8 cellular contexts compared by ENCODE assay signal in genomic region chr6:41939091-41939847, GRCh38. TPM values are rescaled to one million over a fixed set of nuclear protein-coding genes. Genes with fewer than 3 reads are reported as not detected.
DNase-seq lines count a peak whose midpoint lies in the region; ATAC-seq and TF ChIP-seq lines count a peak whose summit lies in the region.

No MANE protein-coding gene starts in this region.

- peak overlapping the region; percentile 93 for H3K27ac Mint-ChIP-seq in activated CD4-positive, alpha-beta memory T cell treated with anti-CD3 and anti-CD28 coated beads, Interleukin-2, amount 10 ng/mL, durations not matched to agents 7 days and 5 days

- H3K4me3 Mint-ChIP-seq in activated CD4-positive, alpha-beta memory T cell treated with anti-CD3 and anti-CD28 coated beads, Interleukin-2, amount 10 ng/mL, durations not matched to agents 7 days and 5 days = peak overlapping the region; percentile 100

- POLR2A ChIA-PET in AG04449 (lab: Yijun Ruan, JAX) = interaction anchor here (0.6 to 1.7 kb wide), 4 partner anchors 10 to 237 kb away, joined by 3 to 4 read pairs (median 4); partner anchors contain the start of genes BYSL and MED20
- POLR2A ChIA-PET in activated CD4-positive, alpha-beta memory T cell treated with anti-CD3 and anti-CD28 coated beads, Interleukin-2, amount 10 ng/mL, durations not matched to agents 7 days and 5 days (lab: Charles Lee) = interaction anchor here (0.9 to 17.3 kb wide), 17 partner anchors 10 to 165 kb away, joined by 3 to 553 read pairs (median 12); partner anchors contain the start of genes BYSL, MED20, TAF8 and TOMM6

- CTCF ChIA-PET in AG04449 (lab: Yijun Ruan, JAX) = interaction anchor here (1.0 to 15.2 kb wide), 8 partner anchors 13 to 153 kb away, joined by 3 to 341 read pairs (median 30); partner anchors contain the start of genes BYSL, MED20, TAF8 and TOMM6
- CTCF ChIA-PET in activated CD4-positive, alpha-beta memory T cell treated with anti-CD3 and anti-CD28 coated beads, Interleukin-2, amount 10 ng/mL, durations not matched to agents 7 days and 5 days (lab: Charles Lee) = interaction anchor here (0.7 to 17.8 kb wide), 14 partner anchors 16 to 152 kb away, joined by 3 to 383 read pairs (median 4); partner anchors contain the start of genes BYSL, MED20, TAF8 and TOMM6

- peaks cover 57% of the 10 kb centered on the region for H3K4me1 Mint-ChIP-seq in activated CD4-positive, alpha-beta memory T cell treated with anti-CD3 and anti-CD28 coated beads, Interleukin-2, amount 10 ng/mL, durations not matched to agents 7 days and 5 days

- H3K36me3 Mint-ChIP-seq in activated CD4-positive, alpha-beta memory T cell treated with anti-CD3 and anti-CD28 coated beads, Interleukin-2, amount 10 ng/mL, durations not matched to agents 7 days and 5 days (ENCODE audit: low read depth) = peaks cover 70% of the 10 kb centered on the region

- H3K27ac ChIP-seq in HUES6 (ENCODE audit: low read depth, low read length) = no peak overlapping the region; the same call in 1 of the 2 replicates

- H3K27me3 Mint-ChIP-seq in activated CD4-positive, alpha-beta memory T cell treated with anti-CD3 and anti-CD28 coated beads, Interleukin-2, amount 10 ng/mL, durations not matched to agents 7 days and 5 days = no peaks in the 10 kb centered on the region

- no peak for ATAC-seq in GM21526 (IDR thresholded peaks at IDR 0.05; ENCODE audit: low FRiP score, unreplicated experiment)

- DNase-seq in AG04449 (ENCODE audit: low read depth, low spot score) (no peak), glomerular visceral epithelial cell (ENCODE audit: extremely low spot score) (peak; percentile 46), posterior cingulate gyrus (peak in 7 of 10 donors; percentile 19 to 84 (median 34)), HuH-7.5 (ENCODE audit: low spot score) (no peak), activated gamma-delta T cell (lab: John Stamatoyannopoulos, UW) (no peak)
- DNase-seq in activated CD4-positive, alpha-beta memory T cell treated with anti-CD3 and anti-CD28 coated beads, Interleukin-2, amount 10 ng/mL, durations not matched to agents 7 days and 5 days = peak; percentile 59

- intact Hi-C loops in posterior cingulate gyrus (cut with DNase I) = no loop called here

- H3K4me1 ChIP-seq in HUES6 (ENCODE audit: control insufficient read depth, insufficient read depth, low read length) = peaks cover 25% of the 10 kb centered on the region

- H3K27me3 ChIP-seq in HUES6 (ENCODE audit: control insufficient read depth, insufficient read depth, low read length) = no peaks in the 10 kb centered on the region

- TF ChIP-seq CTCF in AG04449 (IDR thresholded peaks at IDR 0.05; ENCODE audit: insufficient read depth, low read length, missing control alignments) = no peak

- H3K9me3 ChIP-seq in HUES6 (ENCODE audit: control insufficient read depth, insufficient read depth, low read depth, low read length) = no peaks in the 10 kb centered on the region

- no peaks in the 10 kb centered on the region for H3K9me3 Mint-ChIP-seq in activated CD4-positive, alpha-beta memory T cell treated with anti-CD3 and anti-CD28 coated beads, Interleukin-2, amount 10 ng/mL, durations not matched to agents 7 days and 5 days

- H3K4me3 ChIP-seq in AG04449 (ENCODE audit: low read depth, low read length) (peak overlapping the region; percentile 96), HUES6 (ENCODE audit: low read depth, low read length) (peak overlapping the region; percentile 82)

- H3K36me3 ChIP-seq in HUES6 (ENCODE audit: control insufficient read depth, insufficient read depth, low read length) = peaks cover 30% of the 10 kb centered on the region

- peak overlapping the region; percentile 2 for H3K9ac ChIP-seq in HUES6 (ENCODE audit: low read length)

RNA-seq across cellular contexts. Expression of gene CCND3, which starts 2.3 kb away (rescaled TPM):
- 100 to 1,000 TPM; 456 to 464 TPM for total RNA-seq in activated CD4-positive, alpha-beta memory T cell treated with anti-CD3 and anti-CD28 coated beads, Interleukin-2, amount 10 ng/mL, durations not matched to agents 7 days and 5 days

RNA-seq across cellular contexts. Expression of gene BYSL, which starts 18.0 kb away (rescaled TPM):
- 10 to 100 TPM; 23.9 to 24.8 TPM for total RNA-seq in activated CD4-positive, alpha-beta memory T cell treated with anti-CD3 and anti-CD28 coated beads, Interleukin-2, amount 10 ng/mL, durations not matched to agents 7 days and 5 days

RNA-seq across cellular contexts. Expression of gene MED20, which starts 18.3 kb away (rescaled TPM):
- 10 to 100 TPM; 21.4 to 21.9 TPM for total RNA-seq in activated CD4-positive, alpha-beta memory T cell treated with anti-CD3 and anti-CD28 coated beads, Interleukin-2, amount 10 ng/mL, durations not matched to agents 7 days and 5 days

RNA-seq across cellular contexts. Expression of gene USP49, which starts 44.1 kb away (rescaled TPM):
- total RNA-seq in activated CD4-positive, alpha-beta memory T cell treated with anti-CD3 and anti-CD28 coated beads, Interleukin-2, amount 10 ng/mL, durations not matched to agents 7 days and 5 days = 1 to 10 TPM; 6.8 to 7.3 TPM

Comparison
In these comparisons a context has a peak if more than half of its experiments do, and no peak if none do; other contexts are left out.
1. DNase-seq: peak in activated CD4-positive, alpha-beta memory T cell treated with anti-CD3 and anti-CD28 coated beads, Interleukin-2, amount 10 ng/mL, durations not matched to agents 7 days and 5 days (single experiment), glomerular visceral epithelial cell (single experiment) and posterior cingulate gyrus (7 of 10); none in AG04449 (single experiment), HuH-7.5 (single experiment) and activated gamma-delta T cell (single experiment).